Comparison of ENCODE assay signal across 1 cellular context in genomic region chr9:92183449-92183848, GRCh38.
TF ChIP-seq lines count a peak whose summit lies in the region.

No MANE protein-coding gene starts in this region.

TF ChIP-seq in K562, 482 proteins besides CTCF, POLR2A, EP300 and RAD21 (continued from another document and continues in another):
- TF ChIP-seq HBP1 (CRISPR knock-in tag; IDR thresholded peaks at IDR 0.05) (no peak), RREB1 (CRISPR knock-in tag; IDR thresholded peaks at IDR 0.05) (no peak), MEF2A (IDR thresholded peaks at IDR 0.05; ENCODE audit: control insufficient read depth, low read depth, low read length) (no peak), PRPF4 (IDR thresholded peaks at IDR 0.05; ENCODE audit: insufficient read depth, low read depth, low read length, poor library complexity, severe bottlenecking) (no peak), ZNF76 (CRISPR knock-in tag; IDR thresholded peaks at IDR 0.05; ENCODE audit: borderline replicate concordance) (no peak), TCF3 (CRISPR knock-in tag; IDR thresholded peaks at IDR 0.05) (peak; percentile 58), STAT5B (CRISPR knock-in tag; IDR thresholded peaks at IDR 0.05) (no peak), GABPB2 (CRISPR knock-in tag; conservative IDR thresholded peaks at IDR 0.05) (no peak), ARID1B (IDR thresholded peaks at IDR 0.05) (no peak), HOMEZ (CRISPR knock-in tag; IDR thresholded peaks at IDR 0.05) (no peak), RB1 (IDR thresholded peaks at IDR 0.05; ENCODE audit: low read depth) (no peak), YY1 (IDR thresholded peaks at IDR 0.05; ENCODE audit: borderline replicate concordance in 1 of 3, control insufficient read depth in 1 of 3, extremely low read depth in 1 of 3, insufficient read depth in 3 of 3, insufficient read length in 1 of 3, insufficient replicate concordance in 2 of 3, low read depth in 1 of 3, low read length in 2 of 3) (no peak), DDX20 (tag; IDR thresholded peaks at IDR 0.05; ENCODE audit: low read depth) (no peak), PBX2 (CRISPR knock-in tag; IDR thresholded peaks at IDR 0.05; ENCODE audit: low read depth) (no peak), PBX2 (tag; conservative IDR thresholded peaks at IDR 0.05; ENCODE audit: low read depth) (0 out of 2 replicates have a peak, but pooled peaks have one; percentile 12), TAF1 (IDR thresholded peaks at IDR 0.05; ENCODE audit: control insufficient read depth, extremely low read depth, insufficient read depth, low read length, severe bottlenecking) (no peak), MTA1 (IDR thresholded peaks at IDR 0.05; ENCODE audit: borderline replicate concordance) (no peak), ZNF146 (CRISPR knock-in tag; IDR thresholded peaks at IDR 0.05; ENCODE audit: unreplicated experiment) (no peak), KLF13 (tag; IDR thresholded peaks at IDR 0.05; ENCODE audit: borderline replicate concordance, low read depth) (no peak), TSHZ1 (CRISPR knock-in tag; IDR thresholded peaks at IDR 0.05) (no peak), HMG20B (CRISPR knock-in tag; IDR thresholded peaks at IDR 0.05) (no peak), FOXO4 (CRISPR knock-in tag; IDR thresholded peaks at IDR 0.05) (no peak), POLR2B (IDR thresholded peaks at IDR 0.05; ENCODE audit: low read depth, partially characterized antibody) (no peak), STAT5A (IDR thresholded peaks at IDR 0.05; ENCODE audit: borderline replicate concordance, low read length) (peak; percentile 55; the same call in 1 of the 2 replicates), SIN3B (IDR thresholded peaks at IDR 0.05; ENCODE audit: low read depth) (no peak), PML (IDR thresholded peaks at IDR 0.05; ENCODE audit: low read length) (no peak), SAFB (IDR thresholded peaks at IDR 0.05; ENCODE audit: borderline replicate concordance, low read depth, low read length) (no peak), SMAD1 (IDR thresholded peaks at IDR 0.05; ENCODE audit: low read depth, low read length, partially characterized antibody) (no peak), ZNF449 (CRISPR knock-in tag; IDR thresholded peaks at IDR 0.05) (no peak), E2F5 (CRISPR knock-in tag; IDR thresholded peaks at IDR 0.05) (no peak), NCOR1 (IDR thresholded peaks at IDR 0.05) (peak; percentile 41; the same call in 1 of the 2 replicates), E2F8 (IDR thresholded peaks at IDR 0.05; ENCODE audit: low read depth, partially characterized antibody) (no peak), POLR2H (tag; IDR thresholded peaks at IDR 0.05; ENCODE audit: low read depth) (no peak), SRF (CRISPR knock-in tag; IDR thresholded peaks at IDR 0.05) (peak; percentile 78 to 96), FOXA1 (IDR thresholded peaks at IDR 0.05; ENCODE audit: borderline replicate concordance) (no peak), MAX (CRISPR knock-in tag; IDR thresholded peaks at IDR 0.05) (peak; percentile 36), U2AF1 (optimal IDR thresholded peaks at IDR 0.05; ENCODE audit: low read depth, low read length) (no peak)
